In genomic region chr12:102962986-102963385, GRCh38 we compare ENCODE assay signal across 1 cellular context.
TF ChIP-seq lines count a peak whose summit lies in the region.

No MANE protein-coding gene starts in this region.

TF ChIP-seq in H1, 55 proteins besides CTCF, POLR2A, EP300 and RAD21:
- TF ChIP-seq EZH2 (IDR thresholded peaks at IDR 0.05; ENCODE audit: low read depth, low read length, severe bottlenecking) (peak; percentile 14), RBBP5 (IDR thresholded peaks at IDR 0.05; ENCODE audit: borderline replicate concordance, low read depth, low read length) (no peak), SUZ12 (IDR thresholded peaks at IDR 0.05; ENCODE audit: low read length) (0 out of 2 replicates have a peak, but pooled peaks have one; percentile 11)
